Comparison of ENCODE assay signal across 1 cellular context in genomic region chr20:63889241-63890200, GRCh38.
TF ChIP-seq lines count a peak whose summit lies in the region.

No MANE protein-coding gene starts in this region.

TF ChIP-seq in WTC11, 78 proteins besides CTCF, POLR2A, EP300 and RAD21 (continued from another document):
- TF ChIP-seq TEAD1 (CRISPR knock-in tag; IDR thresholded peaks at IDR 0.05) (no peak), FOXP1 (CRISPR knock-in tag; IDR thresholded peaks at IDR 0.05; ENCODE audit: borderline replicate concordance) (0 out of 2 replicates have a peak, but pooled peaks have one; percentile 12)
